Comparison of ENCODE assay signal across 16 cellular contexts in the genomic region with DNA sequence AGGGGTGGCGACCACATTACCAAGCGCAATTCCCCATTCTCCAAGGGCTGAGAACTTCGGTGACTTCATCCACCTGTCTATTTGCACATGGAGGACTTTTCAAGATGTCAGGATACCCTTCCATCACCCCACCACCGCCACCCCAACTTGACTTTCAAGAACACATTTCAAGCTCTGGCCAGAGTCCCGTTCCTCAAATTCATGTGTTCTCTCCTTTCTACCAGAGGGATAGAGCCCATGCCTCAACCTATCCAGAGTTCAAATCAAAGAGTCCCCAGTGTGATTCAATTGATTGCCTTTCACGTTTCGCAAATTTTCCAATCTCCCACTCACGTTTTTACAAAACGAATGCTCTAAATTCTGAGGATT. TPM values are rescaled to one million over a fixed set of nuclear protein-coding genes. Genes with fewer than 3 reads are reported as not detected.
DNase-seq lines count a peak whose midpoint lies in the region; ATAC-seq, FAIRE-seq and TF ChIP-seq lines count a peak whose summit lies in the region.
"Had no signal": no experiment of that assay in that cellular context is flagged by ENCODE, and none has a peak within 500 bp of the region (broad histone marks: within the 10 kb centered on the region; RNA-seq: fewer than 3 reads in every experiment).

No MANE protein-coding gene starts in this region.

- peaks cover 90% of the 10 kb centered on the region for H3K27me3 Mint-ChIP-seq in T-helper 2 cell treated with Interferon-gamma antibody and Interleukin-4, amounts not matched to agents 5 μg/mL and 100 μg/mL, for 36 hours (ENCODE audit: low read depth)

- TF ChIP-seq CTCF in WI38 (IDR thresholded peaks at IDR 0.05; ENCODE audit: low read depth, low read length), result no peak
- TF ChIP-seq CTCF in left lung (IDR thresholded peaks at IDR 0.05), result no peak
- TF ChIP-seq CTCF in spleen (IDR thresholded peaks at IDR 0.05 in 8 of 11, conservative IDR thresholded peaks at IDR 0.05 in 3 of 11), result no peak

- H3K4me1 Mint-ChIP-seq in T-helper 2 cell treated with Interferon-gamma antibody and Interleukin-4, amounts not matched to agents 5 μg/mL and 100 μg/mL, for 36 hours (ENCODE audit: low read depth), result peaks cover 7% of the 10 kb centered on the region

- H3K27me3 ChIP-seq in left lung (peaks cover 86 to 100% of the 10 kb centered on the region in 2 donors), spleen (replicated peaks in 1 of 7) (peaks cover 4 to 100% (median 82%) of the 10 kb centered on the region in 7 donors)
- H3K27me3 ChIP-seq: SJCRH30 had no signal

- ATAC-seq in left lung, result no peak
- ATAC-seq: HCT116, natural killer cell had no signal

- H3K36me3 Mint-ChIP-seq in T-helper 2 cell treated with Interferon-gamma antibody and Interleukin-4, amounts not matched to agents 5 μg/mL and 100 μg/mL, for 36 hours (ENCODE audit: low read depth), result no peaks in the 10 kb centered on the region
- H3K36me3 Mint-ChIP-seq: natural killer cell had no signal

- TF ChIP-seq POLR2A in spleen (IDR thresholded peaks at IDR 0.05) (no peak), H54 (IDR thresholded peaks at IDR 0.05; ENCODE audit: low read depth, low read length) (no peak)

- DNase-seq in T-helper 2 cell treated with Interferon-gamma antibody and Interleukin-4, amounts not matched to agents 5 μg/mL and 100 μg/mL, for 36 hours (ENCODE audit: low spot score), result no peak
- DNase-seq in T-helper 2 cell, result no peak
- DNase-seq in left lung, result no peak
- no peak for DNase-seq in spleen
- no peak for DNase-seq in amniotic stem cell (lab: John Stamatoyannopoulos, UW)
- DNase-seq in OCI-M2 (lab: John Stamatoyannopoulos, UW; ENCODE audit: unreplicated experiment), result no peak
- DNase-seq in H54 (ENCODE audit: insufficient read length, low spot score), result no peak
- DNase-seq: 8988T, COR-L47, Kasumi-1, natural killer cell, NCI-H2081, SJCRH30, substantia nigra had no signal

- no peaks in the 10 kb centered on the region for H3K36me3 ChIP-seq in left lung
- H3K36me3 ChIP-seq in spleen, result no peaks in the 10 kb centered on the region
- H3K36me3 ChIP-seq: SJCRH30 had no signal

- intact Hi-C loops in left lung (cut with DNase I), result no loop called here
- intact Hi-C loops in spleen (cut with DNase I; ENCODE audit: low total_unique reads), result no loop called here

- no peak for FAIRE-seq in H54 (lab: Jason Lieb, UNC)

- H3K4me3 Mint-ChIP-seq in T-helper 2 cell treated with Interferon-gamma antibody and Interleukin-4, amounts not matched to agents 5 μg/mL and 100 μg/mL, for 36 hours, result peak overlapping the region; percentile 42

- 17 to 19% (median 19%) methylated on average over 9 of the region's 9 CpGs for WGBS in spleen, 5 donors

- H3K4me3 ChIP-seq in WI38 (ENCODE audit: low read depth, low read length) (peak overlapping the region; percentile 94), left lung (peak overlapping the region in 1 of 2 donors; percentile 37), spleen (peak overlapping the region in 6 of 8 donors; percentile 4 to 69 (median 42))
- H3K4me3 ChIP-seq: SJCRH30 had no signal

- H3K27ac Mint-ChIP-seq in T-helper 2 cell treated with Interferon-gamma antibody and Interleukin-4, amounts not matched to agents 5 μg/mL and 100 μg/mL, for 36 hours, result no peak overlapping the region
- H3K27ac Mint-ChIP-seq: natural killer cell had no signal

- no peaks in the 10 kb centered on the region for H3K9me3 Mint-ChIP-seq in T-helper 2 cell treated with Interferon-gamma antibody and Interleukin-4, amounts not matched to agents 5 μg/mL and 100 μg/mL, for 36 hours
- H3K9me3 Mint-ChIP-seq: natural killer cell had no signal

- H3K9me3 ChIP-seq in left lung, result no peaks in the 10 kb centered on the region
- no peaks in the 10 kb centered on the region for H3K9me3 ChIP-seq in spleen
- H3K9me3 ChIP-seq: SJCRH30 had no signal

- H3K27ac ChIP-seq in left lung (peak overlapping the region; percentile 15 to 61), spleen (peak overlapping the region in 6 of 8 donors; percentile 58 to 82 (median 66))
- H3K27ac ChIP-seq: SJCRH30 had no signal

- no peaks in the 10 kb centered on the region for H3K4me1 ChIP-seq in left lung
- peaks cover 12 to 57% (median 32%) of the 10 kb centered on the region in 6 donors for H3K4me1 ChIP-seq in spleen
- H3K4me1 ChIP-seq: SJCRH30 had no signal

RNA-seq across cellular contexts. Expression of a gene that starts 4.4 kb away (rescaled TPM):
- total RNA-seq in left lung (10 to 100 TPM; 21.7 to 41.6 TPM), spleen (100 to 1,000 TPM in 1 of 7 donors, 10 to 100 TPM in 6; 25.2 to 109 (median 34.5) TPM)
- polyA plus RNA-seq in spleen, result 1 to 10 TPM; 3.6 to 6.5 (median 4.0) TPM
- total RNA-seq: natural killer cell, SJCRH30 had no signal

RNA-seq across cellular contexts. Expression of a gene that starts 59.7 kb away (rescaled TPM):
- total RNA-seq in left lung (10 to 100 TPM; 20.4 to 22.6 TPM), spleen (10 to 100 TPM; 17.0 to 31.0 (median 25.9) TPM)
- polyA plus RNA-seq in spleen, result 10 to 100 TPM; 29.9 to 33.3 (median 30.3) TPM
